8 cellular contexts compared by ENCODE assay signal in genomic region chr4:71184195-71184781, GRCh38.
DNase-seq lines count a peak whose midpoint lies in the region; ATAC-seq, FAIRE-seq and TF ChIP-seq lines count a peak whose summit lies in the region.

No MANE protein-coding gene starts in this region.

- H3K27me3 Mint-ChIP-seq in HFFc6 (ENCODE audit: insufficient read depth) (no peaks in the 10 kb centered on the region; the same call in 1 of the 2 replicates), T-cell (peaks cover 32 to 39% of the 10 kb centered on the region in 2 donors), endodermal cell (ENCODE audit: insufficient read depth) (peaks cover 38% of the 10 kb centered on the region)

- H3K27me3 ChIP-seq in endodermal cell (ENCODE audit: control insufficient read depth, insufficient read depth, low read length, poor library complexity, severe bottlenecking), result peaks cover 43% of the 10 kb centered on the region

- H3K36me3 ChIP-seq in endodermal cell (ENCODE audit: control insufficient read depth, insufficient read depth, low read length), result no peaks in the 10 kb centered on the region

- POLR2A ChIA-PET in T-cell (lab: Charles Lee), result no interaction called here

- peak; percentile 18 for DNase-seq in AG09309 (ENCODE audit: low read depth)
- peak; percentile 30 for DNase-seq in GM12891 (ENCODE audit: insufficient read length, low spot score)
- peak; percentile 42 for DNase-seq in HFFc6
- peak; percentile 59 for DNase-seq in MV-4-11 (lab: John Stamatoyannopoulos, UW)
- DNase-seq in T-cell, result peak in 22 of 34 experiments; percentile 8 to 47 (median 26)
- peak; percentile 68 for DNase-seq in endodermal cell
- peak; percentile 74 for DNase-seq in myocyte (ENCODE audit: low read depth)
- no peak for DNase-seq in NCI-H774 (lab: John Stamatoyannopoulos, UW)

- no peak overlapping the region for H3K27ac ChIP-seq in endodermal cell (ENCODE audit: low read depth, low read length)

- WGBS in endodermal cell (ENCODE audit: insufficient coverage in 1 of 2, insufficient read length in 1 of 2), 2 experiments, result 27 to 45% methylated on average over 4 to 10 of the region's 10 CpGs

- peak; percentile 92 for FAIRE-seq in GM12891 (lab: Jason Lieb, UNC)

- H3K9me3 ChIP-seq in endodermal cell (ENCODE audit: control insufficient read depth, low read length), result no peaks in the 10 kb centered on the region

- H3K4me3 Mint-ChIP-seq in HFFc6, result peak overlapping the region; percentile 48
- H3K4me3 Mint-ChIP-seq in T-cell, result no peak overlapping the region
- H3K4me3 Mint-ChIP-seq in endodermal cell, result no peak overlapping the region

- H3K9ac ChIP-seq in endodermal cell (ENCODE audit: extremely low read depth, low read length, poor library complexity, severe bottlenecking), result no peak overlapping the region

- CTCF ChIA-PET in T-cell (lab: Charles Lee), result interaction anchor here (0.5 to 1.7 kb wide), 14 partner anchors 10 to 282 kb away, joined by 3 to 9 read pairs (median 4); partner anchors contain the start of genes DCK (in 1 of the 2) and MOB1B (in 1 of the 2)

- H3K4me3 ChIP-seq in AG09309 (ENCODE audit: control insufficient read depth, low read depth, low read length), result no peak overlapping the region
- no peak overlapping the region for H3K4me3 ChIP-seq in endodermal cell (ENCODE audit: low read length)

- H3K4me1 Mint-ChIP-seq in HFFc6 (ENCODE audit: low read depth) (peaks cover 41% of the 10 kb centered on the region), T-cell (peaks cover 27 to 34% (median 31%) of the 10 kb centered on the region in 3 donors), endodermal cell (peaks cover 11% of the 10 kb centered on the region)

- no peaks in the 10 kb centered on the region for H3K9me3 Mint-ChIP-seq in HFFc6
- H3K9me3 Mint-ChIP-seq in T-cell, result no peaks in the 10 kb centered on the region
- no peaks in the 10 kb centered on the region for H3K9me3 Mint-ChIP-seq in endodermal cell

- H3K4me1 ChIP-seq in endodermal cell (ENCODE audit: control insufficient read depth, insufficient read depth, low read length), result no peaks in the 10 kb centered on the region

- no peak for TF ChIP-seq POLR2A in GM12891 (IDR thresholded peaks at IDR 0.05; ENCODE audit: low read depth, low read length)

- H3K36me3 Mint-ChIP-seq in HFFc6 (ENCODE audit: low read depth) (no peaks in the 10 kb centered on the region), T-cell (no peaks in the 10 kb centered on the region), endodermal cell (ENCODE audit: low read depth) (no peaks in the 10 kb centered on the region)

- peak in 2 of 4 experiments; percentile 31 to 47 for ATAC-seq in T-cell (replicated peaks in 1 of 4)

- H3K27ac Mint-ChIP-seq in HFFc6 (no peak overlapping the region), T-cell (no peak overlapping the region), endodermal cell (no peak overlapping the region)

- TF ChIP-seq CTCF in AG09309 (IDR thresholded peaks at IDR 0.05; ENCODE audit: control insufficient read depth, insufficient read depth, low read depth, low read length, missing control alignments) (peak; percentile 64), HFFc6 (IDR thresholded peaks at IDR 0.05) (peak; percentile 82), endodermal cell (conservative IDR thresholded peaks at IDR 0.05) (peak; percentile 81)

TF ChIP-seq in GM12891, 5 proteins besides CTCF, POLR2A, EP300 and RAD21:
- TF ChIP-seq TAF1 (IDR thresholded peaks at IDR 0.05; ENCODE audit: low read depth, low read length) (no peak), POU2F2 (IDR thresholded peaks at IDR 0.05; ENCODE audit: low read depth, low read length) (no peak), PAX5 (IDR thresholded peaks at IDR 0.05; ENCODE audit: insufficient read depth, low read length, severe bottlenecking) (no peak), SPI1 (IDR thresholded peaks at IDR 0.05; ENCODE audit: low read depth, low read length) (no peak), POLR2AphosphoS5 (IDR thresholded peaks at IDR 0.05; ENCODE audit: low read depth, low read length) (no peak)
TF ChIP-seq in GM12891: peak in this region for 0.
